ENCODE assay signal across 19 cellular contexts in the genomic region with DNA sequence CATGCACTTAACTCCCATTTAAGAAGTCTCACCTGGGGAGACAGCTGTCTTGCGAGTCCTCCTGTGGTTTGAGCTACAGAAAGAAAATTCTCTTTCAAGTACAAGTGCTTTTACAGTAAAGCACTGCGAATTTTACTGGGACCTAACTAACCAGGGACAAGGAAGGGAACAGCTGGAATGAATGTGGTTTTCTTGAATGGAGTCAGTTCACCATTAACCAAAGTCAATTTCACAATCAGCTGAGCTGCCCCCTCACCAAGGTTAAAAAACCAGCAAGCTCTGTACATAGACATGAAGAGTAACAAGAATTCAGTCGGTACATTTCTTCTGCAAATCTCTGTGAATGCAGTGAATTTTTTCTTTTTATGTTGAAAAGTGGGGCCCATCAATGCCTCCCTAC. TPM values are rescaled to one million over a fixed set of nuclear protein-coding genes. Genes with fewer than 3 reads are reported as not detected.
"Had no signal": no experiment of that assay in that cellular context is flagged by ENCODE, and none has a peak within 500 bp of the region (broad histone marks: within the 10 kb centered on the region; RNA-seq: fewer than 3 reads in every experiment).

No MANE protein-coding gene starts in this region.

- DNase-seq: activated CD4-positive, alpha-beta T cell treated with anti-CD3 and anti-CD28 coated beads, Interleukin-2, amount 10 ng/mL, durations not matched to agents 7 days and 5 days; activated CD8-positive, alpha-beta memory T cell treated with anti-CD3 and anti-CD28 coated beads, Interleukin-2, amount 50 U/mL, for 4 hours; activated naive CD4-positive, alpha-beta T cell treated with anti-CD3 and anti-CD28 coated beads for 36 hours; activated T-cell treated with anti-CD3 and anti-CD28 coated beads, Interleukin-2, amount 50 U/mL, for 4 hours; erythroblast; heart left ventricle; islet precursor cell; left ventricle myocardium superior; mesendoderm; naive thymus-derived CD8-positive, alpha-beta T cell; ovary; stimulated activated naive B cell treated with anti-CD40 and anti-IgM and Interleukin-4, amounts not matched to agents 10 μg/mL and 1 μg/mL and 100 μg/mL, for 72 hours; T1000; upper lobe of left lung had no signal

- ATAC-seq: activated T-cell treated with anti-CD3 and anti-CD28 coated beads, Interleukin-2, amount 50 U/mL, for 4 hours; heart left ventricle; left ventricle myocardium superior; naive thymus-derived CD8-positive, alpha-beta T cell; stimulated activated naive B cell treated with anti-CD40 and anti-IgM and Interleukin-4, amounts not matched to agents 10 μg/mL and 1 μg/mL and 100 μg/mL, for 72 hours had no signal

- H3K4me1 Mint-ChIP-seq: activated CD4-positive, alpha-beta T cell treated with anti-CD3 and anti-CD28 coated beads, Interleukin-2, amount 10 ng/mL, durations not matched to agents 7 days and 5 days; naive thymus-derived CD8-positive, alpha-beta T cell; stimulated activated naive B cell treated with anti-CD40 and anti-IgM and Interleukin-4, amounts not matched to agents 10 μg/mL and 1 μg/mL and 100 μg/mL, for 72 hours had no signal

- H3K4me3 ChIP-seq: ascending aorta, breast epithelium, coronary artery, heart left ventricle, ovary, thoracic aorta, upper lobe of left lung had no signal

- H3K27me3 Mint-ChIP-seq: activated CD4-positive, alpha-beta T cell treated with anti-CD3 and anti-CD28 coated beads, Interleukin-2, amount 10 ng/mL, durations not matched to agents 7 days and 5 days; stimulated activated naive B cell treated with anti-CD40 and anti-IgM and Interleukin-4, amounts not matched to agents 10 μg/mL and 1 μg/mL and 100 μg/mL, for 72 hours had no signal

- H3K36me3 Mint-ChIP-seq: naive thymus-derived CD8-positive, alpha-beta T cell; stimulated activated naive B cell treated with anti-CD40 and anti-IgM and Interleukin-4, amounts not matched to agents 10 μg/mL and 1 μg/mL and 100 μg/mL, for 72 hours had no signal

- H3K4me3 Mint-ChIP-seq: activated CD4-positive, alpha-beta T cell treated with anti-CD3 and anti-CD28 coated beads, Interleukin-2, amount 10 ng/mL, durations not matched to agents 7 days and 5 days; activated naive CD4-positive, alpha-beta T cell treated with anti-CD3 and anti-CD28 coated beads for 36 hours; activated T-cell treated with anti-CD3 and anti-CD28 coated beads, Interleukin-2, amount 50 U/mL, for 4 hours; naive thymus-derived CD8-positive, alpha-beta T cell; stimulated activated naive B cell treated with anti-CD40 and anti-IgM and Interleukin-4, amounts not matched to agents 10 μg/mL and 1 μg/mL and 100 μg/mL, for 72 hours had no signal

- H3K27ac Mint-ChIP-seq: activated CD4-positive, alpha-beta T cell treated with anti-CD3 and anti-CD28 coated beads, Interleukin-2, amount 10 ng/mL, durations not matched to agents 7 days and 5 days; activated naive CD4-positive, alpha-beta T cell treated with anti-CD3 and anti-CD28 coated beads for 36 hours; naive thymus-derived CD8-positive, alpha-beta T cell; stimulated activated naive B cell treated with anti-CD40 and anti-IgM and Interleukin-4, amounts not matched to agents 10 μg/mL and 1 μg/mL and 100 μg/mL, for 72 hours had no signal

- H3K9me3 Mint-ChIP-seq: activated CD4-positive, alpha-beta T cell treated with anti-CD3 and anti-CD28 coated beads, Interleukin-2, amount 10 ng/mL, durations not matched to agents 7 days and 5 days; activated naive CD4-positive, alpha-beta T cell treated with anti-CD3 and anti-CD28 coated beads for 36 hours; activated T-cell treated with anti-CD3 and anti-CD28 coated beads, Interleukin-2, amount 50 U/mL, for 4 hours; stimulated activated naive B cell treated with anti-CD40 and anti-IgM and Interleukin-4, amounts not matched to agents 10 μg/mL and 1 μg/mL and 100 μg/mL, for 72 hours had no signal

RNA-seq across cellular contexts. Expression of a gene that starts 56.3 kb away (rescaled TPM):
- total RNA-seq: activated CD4-positive, alpha-beta T cell treated with anti-CD3 and anti-CD28 coated beads, Interleukin-2, amount 10 ng/mL, durations not matched to agents 7 days and 5 days; activated naive CD4-positive, alpha-beta T cell treated with anti-CD3 and anti-CD28 coated beads for 36 hours; naive thymus-derived CD8-positive, alpha-beta T cell; T-helper 1 cell treated with Interleukin-12 subunit alpha and Interleukin-12 subunit beta and Interleukin-4 antibody, amounts not matched to agents 30 ng/mL and 1 ng/mL, for 36 hours had no signal
